ENCODE assay signal across 17 cellular contexts in the genomic region with DNA sequence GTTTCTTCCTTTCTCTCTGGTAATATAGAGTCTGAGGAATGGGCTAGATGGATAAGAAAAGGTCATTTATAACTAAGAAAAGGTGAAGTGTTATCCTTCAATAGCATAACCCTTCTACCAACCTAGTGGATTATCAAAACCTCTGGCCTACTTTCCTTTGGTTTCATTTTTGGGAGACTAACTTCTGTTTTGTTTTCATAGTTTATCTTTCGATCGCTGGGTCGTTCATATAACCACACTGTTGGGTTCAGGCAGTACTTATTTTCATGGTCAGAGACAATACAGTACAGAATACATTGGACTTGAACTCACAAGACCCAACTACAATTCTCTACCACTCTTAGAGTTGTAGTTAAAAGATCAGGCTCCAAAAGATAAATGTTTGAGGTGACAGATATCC.
DNase-seq lines count a peak whose midpoint lies in the region; ATAC-seq and TF ChIP-seq lines count a peak whose summit lies in the region.
"Had no signal": no experiment of that assay in that cellular context is flagged by ENCODE, and none has a peak within 500 bp of the region (broad histone marks: within the 10 kb centered on the region; RNA-seq: fewer than 3 reads in every experiment).

No MANE protein-coding gene starts in this region.

- peaks cover 73% of the 10 kb centered on the region for H3K79me2 ChIP-seq in osteoblast (ENCODE audit: insufficient read depth, low read length)

- DNase-seq in left ventricle myocardium inferior (no peak), Right ventricle myocardium inferior (ENCODE audit: missing footprints) (no peak), breast epithelium (ENCODE audit: low spot score in 2 of 2) (no peak), osteoblast (ENCODE audit: insufficient read length, low spot score, missing footprints) (no peak), NCI-H1436 (lab: John Stamatoyannopoulos, UW) (no peak), spleen (no peak), posterior vena cava (ENCODE audit: low spot score) (no peak), NCI-H1092 (lab: John Stamatoyannopoulos, UW) (no peak)
- DNase-seq: activated CD4-positive, CD25-positive, alpha-beta regulatory T cell; activated CD8-positive, alpha-beta memory T cell treated with anti-CD3 and anti-CD28 coated beads, Interleukin-2, amount 50 U/mL, for 48 hours; mucosa of descending colon; NCI-H1930; NCI-H526; Peyer's patch; posterior cingulate gyrus; T-helper 1 cell had no signal

- peaks cover 33% of the 10 kb centered on the region for H4K20me1 ChIP-seq in osteoblast (ENCODE audit: insufficient read depth, low read length)

- H3K27me3 ChIP-seq in left ventricle myocardium inferior (ENCODE audit: low read depth): no peaks in the 10 kb centered on the region
- no peaks in the 10 kb centered on the region for H3K27me3 ChIP-seq in breast epithelium
- no peaks in the 10 kb centered on the region for H3K27me3 ChIP-seq in osteoblast (ENCODE audit: insufficient read depth, low read length)
- H3K27me3 ChIP-seq in spleen (replicated peaks in 1 of 7): no peaks in the 10 kb centered on the region
- H3K27me3 ChIP-seq: Peyer's patch had no signal

- intact Hi-C loops in left ventricle myocardium inferior (cut with micrococcal nuclease) (no loop called here), Right ventricle myocardium inferior (cut with DNase I) (no loop called here), breast epithelium (cut with DNase I; ENCODE audit: low total_unique reads) (no loop called here), spleen (cut with DNase I; ENCODE audit: low total_unique reads) (no loop called here), posterior vena cava (cut with DNase I) (no loop called here)

- H3K4me1 ChIP-seq in left ventricle myocardium inferior (peaks cover 89% of the 10 kb centered on the region), breast epithelium (peaks cover 5 to 27% of the 10 kb centered on the region in 2 donors), osteoblast (ENCODE audit: insufficient read depth, low read length) (peaks cover 28% of the 10 kb centered on the region), spleen (peaks cover 3 to 59% (median 39%) of the 10 kb centered on the region in 6 donors)

- peak overlapping the region; percentile 45 for H3K4me2 ChIP-seq in osteoblast (ENCODE audit: insufficient read depth, low read length)

- no peak for TF ChIP-seq POLR2A in breast epithelium (IDR thresholded peaks at IDR 0.05)
- no peak for TF ChIP-seq POLR2A in spleen (IDR thresholded peaks at IDR 0.05)

- H2AFZ ChIP-seq in osteoblast (ENCODE audit: low read length): no peak overlapping the region

- H3K4me3 ChIP-seq in left ventricle myocardium inferior: no peak overlapping the region
- no peak overlapping the region for H3K4me3 ChIP-seq in breast epithelium
- no peak overlapping the region for H3K4me3 ChIP-seq in osteoblast (ENCODE audit: insufficient read depth, low read length)
- H3K4me3 ChIP-seq in spleen: no peak overlapping the region
- H3K4me3 ChIP-seq: mucosa of descending colon, Peyer's patch had no signal

- H3K27ac ChIP-seq in left ventricle myocardium inferior (replicated peaks) (peak overlapping the region; percentile 88), breast epithelium (peak overlapping the region; percentile 12 to 78), osteoblast (ENCODE audit: low read depth, low read length) (peak overlapping the region; percentile 59), spleen (peak overlapping the region in 2 of 8 donors; percentile 18 to 24)
- H3K27ac ChIP-seq: Peyer's patch had no signal

- H3K36me3 ChIP-seq in left ventricle myocardium inferior (peaks cover 3% of the 10 kb centered on the region), breast epithelium (no peaks in the 10 kb centered on the region), osteoblast (ENCODE audit: insufficient read depth, low read length) (no peaks in the 10 kb centered on the region), spleen (peaks cover 0 to 24% (median under 1%) of the 10 kb centered on the region in 6 donors)

- 75 to 87% (median 81%) methylated on average over 3 of the region's 3 CpGs for WGBS in spleen, 5 donors

- ATAC-seq in Right ventricle myocardium inferior: no peak
- ATAC-seq: activated naive CD4-positive, alpha-beta T cell treated with anti-CD3 and anti-CD28 coated beads, Interleukin-2, amount 50 U/mL, for 72 hours; mucosa of descending colon had no signal

- TF ChIP-seq CTCF in left ventricle myocardium inferior (IDR thresholded peaks at IDR 0.05; ENCODE audit: borderline replicate concordance) (no peak), breast epithelium (IDR thresholded peaks at IDR 0.05) (no peak), osteoblast (IDR thresholded peaks at IDR 0.05; ENCODE audit: extremely low read depth, low read depth, low read length) (no peak), spleen (IDR thresholded peaks at IDR 0.05 in 8 of 11, conservative IDR thresholded peaks at IDR 0.05 in 3 of 11) (no peak)

- H3K9me3 ChIP-seq in left ventricle myocardium inferior (replicated peaks) (no peaks in the 10 kb centered on the region), breast epithelium (no peaks in the 10 kb centered on the region), osteoblast (ENCODE audit: low read depth, low read length) (no peaks in the 10 kb centered on the region), spleen (no peaks in the 10 kb centered on the region)
- H3K9me3 ChIP-seq: mucosa of descending colon, Peyer's patch had no signal
